ENCODE assay signal across 31 cellular contexts in genomic region chr10:64506963-64507362, GRCh38.
"Had no signal": no experiment of that assay in that cellular context is flagged by ENCODE, and none has a peak within 500 bp of the region (broad histone marks: within the 10 kb centered on the region; RNA-seq: fewer than 3 reads in every experiment).

No MANE protein-coding gene starts in this region.

- ATAC-seq: activated CD8-positive, alpha-beta T cell treated with anti-CD3 and anti-CD28 coated beads for 36 hours; activated T-cell treated with anti-CD3 and anti-CD28 coated beads, Interleukin-2, amount 50 U/mL, for 4 hours; activated T-helper 17 cell treated with anti-CD3 and anti-CD28 coated beads, Interleukin-2, amount 50 U/mL, for 72 hours; gastroesophageal sphincter; left lung; lower lobe of right lung; pancreas; psoas muscle; stimulated activated memory B cell treated with anti-CD40 and anti-IgM and Interleukin-4, amounts not matched to agents 10 μg/mL and 1 μg/mL and 100 μg/mL, for 72 hours; upper lobe of right lung had no signal

- H3K4me1 Mint-ChIP-seq: activated T-helper 17 cell treated with anti-CD3 and anti-CD28 coated beads, Interleukin-2, amount 50 U/mL, for 72 hours; central memory CD8-positive, alpha-beta T cell; naive B cell; nephron progenitor cell; stimulated activated memory B cell treated with anti-CD40 and anti-IgM and Interleukin-4, amounts not matched to agents 10 μg/mL and 1 μg/mL and 100 μg/mL, for 72 hours had no signal

- H3K27me3 Mint-ChIP-seq: activated CD8-positive, alpha-beta T cell treated with anti-CD3 and anti-CD28 coated beads for 36 hours; activated T-helper 17 cell treated with anti-CD3 and anti-CD28 coated beads, Interleukin-2, amount 50 U/mL, for 72 hours; central memory CD8-positive, alpha-beta T cell; dendritic cell treated with granulocyte-macrophage colony-stimulating factor and Interleukin-4, amounts not matched to agents 40 ng/mL and 50 ng/mL, for 4 days; naive B cell; stimulated activated memory B cell treated with anti-CD40 and anti-IgM and Interleukin-4, amounts not matched to agents 10 μg/mL and 1 μg/mL and 100 μg/mL, for 72 hours had no signal

- H3K4me1 ChIP-seq: gastroesophageal sphincter, left lung, lower lobe of right lung, pancreas, psoas muscle, sigmoid colon, stomach, thyroid gland, upper lobe of right lung had no signal

- H3K4me3 ChIP-seq: gastroesophageal sphincter, left lung, lower lobe of right lung, pancreas, psoas muscle, sigmoid colon, stomach, thyroid gland, upper lobe of right lung had no signal

- DNase-seq: activated CD4-positive, alpha-beta T cell treated with anti-CD3 and anti-CD28 coated beads for 1 hour; activated CD4-positive, alpha-beta T cell treated with anti-CD3 and anti-CD28 coated beads, Interleukin-2, amount 50 U/mL, for 1 hour; activated CD8-positive, alpha-beta T cell treated with anti-CD3 and anti-CD28 coated beads for 36 hours; activated gamma-delta T cell treated with Interleukin-2 at 50 U/mL for 16 hours; activated naive CD4-positive, alpha-beta T cell treated with anti-CD3 and anti-CD28 coated beads, Interleukin-2, amount 50 U/mL, for 16 hours; activated T-cell treated with anti-CD3 and anti-CD28 coated beads, Interleukin-2, amount 50 U/mL, for 4 hours; amniotic stem cell; brain microvascular endothelial cell; effector CD4-positive, alpha-beta T cell; head of caudate nucleus; hippocampal formation; left lung; lower lobe of right lung; mesenchymal stem cell; naive B cell; nephron progenitor cell; pancreas; psoas muscle; sigmoid colon; small intestine; stimulated activated CD4-positive, alpha-beta T cell treated with anti-CD3 and anti-CD28 coated beads, Interleukin-4, amount 100 ng/mL, for 4 hours; stimulated activated CD8-positive, alpha-beta memory T cell treated with anti-CD3 and anti-CD28 coated beads, Interleukin-4, amount 100 ng/mL, for 48 hours; stomach; thyroid gland; upper lobe of right lung; WERI-Rb-1 had no signal

- H3K9me3 ChIP-seq: gastroesophageal sphincter, left lung, lower lobe of right lung, pancreas, psoas muscle, sigmoid colon, stomach, thyroid gland, upper lobe of right lung had no signal

- H3K27ac ChIP-seq: brain microvascular endothelial cell, gastroesophageal sphincter, left lung, lower lobe of right lung, pancreas, psoas muscle, sigmoid colon, stomach, thyroid gland, upper lobe of right lung, WERI-Rb-1 had no signal

- H3K27ac Mint-ChIP-seq: activated CD8-positive, alpha-beta T cell treated with anti-CD3 and anti-CD28 coated beads for 36 hours; activated T-helper 17 cell treated with anti-CD3 and anti-CD28 coated beads, Interleukin-2, amount 50 U/mL, for 72 hours; dendritic cell treated with granulocyte-macrophage colony-stimulating factor and Interleukin-4, amounts not matched to agents 40 ng/mL and 50 ng/mL, for 4 days; naive B cell; stimulated activated memory B cell treated with anti-CD40 and anti-IgM and Interleukin-4, amounts not matched to agents 10 μg/mL and 1 μg/mL and 100 μg/mL, for 72 hours had no signal

- H3K4me3 Mint-ChIP-seq: activated CD8-positive, alpha-beta T cell treated with anti-CD3 and anti-CD28 coated beads for 36 hours; activated T-cell treated with anti-CD3 and anti-CD28 coated beads, Interleukin-2, amount 50 U/mL, for 4 hours; activated T-helper 17 cell treated with anti-CD3 and anti-CD28 coated beads, Interleukin-2, amount 50 U/mL, for 72 hours; central memory CD8-positive, alpha-beta T cell; dendritic cell treated with granulocyte-macrophage colony-stimulating factor and Interleukin-4, amounts not matched to agents 40 ng/mL and 50 ng/mL, for 4 days; naive B cell; nephron progenitor cell; stimulated activated memory B cell treated with anti-CD40 and anti-IgM and Interleukin-4, amounts not matched to agents 10 μg/mL and 1 μg/mL and 100 μg/mL, for 72 hours had no signal

- H3K9me3 Mint-ChIP-seq: activated T-cell treated with anti-CD3 and anti-CD28 coated beads, Interleukin-2, amount 50 U/mL, for 4 hours; activated T-helper 17 cell treated with anti-CD3 and anti-CD28 coated beads, Interleukin-2, amount 50 U/mL, for 72 hours; dendritic cell treated with granulocyte-macrophage colony-stimulating factor and Interleukin-4, amounts not matched to agents 40 ng/mL and 50 ng/mL, for 4 days; nephron progenitor cell; stimulated activated memory B cell treated with anti-CD40 and anti-IgM and Interleukin-4, amounts not matched to agents 10 μg/mL and 1 μg/mL and 100 μg/mL, for 72 hours had no signal

- H3K36me3 Mint-ChIP-seq: naive B cell; stimulated activated memory B cell treated with anti-CD40 and anti-IgM and Interleukin-4, amounts not matched to agents 10 μg/mL and 1 μg/mL and 100 μg/mL, for 72 hours had no signal

- H3K36me3 ChIP-seq: brain microvascular endothelial cell, gastroesophageal sphincter, left lung, lower lobe of right lung, pancreas, sigmoid colon, stomach, thyroid gland, upper lobe of right lung, WERI-Rb-1 had no signal
